Comparison of ENCODE assay signal across 1 cellular context in the genomic region with DNA sequence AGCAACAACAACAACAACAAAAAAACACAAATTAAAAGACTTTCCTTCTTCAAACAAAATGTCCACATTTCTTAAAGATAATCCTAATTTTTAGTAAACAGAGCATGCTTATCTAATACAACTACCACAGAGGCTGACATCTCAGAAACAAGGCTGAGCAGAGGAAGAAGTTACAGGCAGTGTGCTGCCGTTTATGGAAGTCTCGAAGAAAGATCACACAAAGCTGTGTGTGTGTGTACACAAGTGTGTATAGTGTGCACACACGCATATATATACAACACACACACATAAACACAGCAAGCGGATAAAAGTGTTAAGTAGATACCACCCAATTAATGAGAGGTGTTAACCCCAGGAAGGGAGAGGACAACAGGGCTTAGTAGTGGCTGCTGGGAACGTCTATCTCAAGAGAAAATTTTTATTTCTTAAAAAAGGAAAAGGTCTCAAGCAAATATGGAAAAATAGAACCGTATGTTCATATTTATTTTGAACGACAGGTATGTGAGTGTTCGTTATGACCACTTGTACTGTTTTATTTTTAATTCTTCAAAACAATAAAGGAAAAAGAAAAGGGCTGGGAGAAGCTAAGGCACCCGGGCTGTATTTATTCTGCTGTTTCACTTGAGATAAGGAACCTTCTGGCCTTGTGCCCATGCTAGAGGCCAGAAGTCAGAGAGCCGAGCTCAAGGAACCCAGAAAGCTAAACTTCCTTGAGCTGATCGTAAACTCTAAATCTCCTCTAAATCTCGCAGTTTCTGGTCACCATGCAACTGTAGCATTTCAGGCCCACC.
TF ChIP-seq lines count a peak whose summit lies in the region.

No MANE protein-coding gene starts in this region.

TF ChIP-seq in K562, 482 proteins besides CTCF, POLR2A, EP300 and RAD21 (continued from another document):
- TF ChIP-seq, protein P1, sequence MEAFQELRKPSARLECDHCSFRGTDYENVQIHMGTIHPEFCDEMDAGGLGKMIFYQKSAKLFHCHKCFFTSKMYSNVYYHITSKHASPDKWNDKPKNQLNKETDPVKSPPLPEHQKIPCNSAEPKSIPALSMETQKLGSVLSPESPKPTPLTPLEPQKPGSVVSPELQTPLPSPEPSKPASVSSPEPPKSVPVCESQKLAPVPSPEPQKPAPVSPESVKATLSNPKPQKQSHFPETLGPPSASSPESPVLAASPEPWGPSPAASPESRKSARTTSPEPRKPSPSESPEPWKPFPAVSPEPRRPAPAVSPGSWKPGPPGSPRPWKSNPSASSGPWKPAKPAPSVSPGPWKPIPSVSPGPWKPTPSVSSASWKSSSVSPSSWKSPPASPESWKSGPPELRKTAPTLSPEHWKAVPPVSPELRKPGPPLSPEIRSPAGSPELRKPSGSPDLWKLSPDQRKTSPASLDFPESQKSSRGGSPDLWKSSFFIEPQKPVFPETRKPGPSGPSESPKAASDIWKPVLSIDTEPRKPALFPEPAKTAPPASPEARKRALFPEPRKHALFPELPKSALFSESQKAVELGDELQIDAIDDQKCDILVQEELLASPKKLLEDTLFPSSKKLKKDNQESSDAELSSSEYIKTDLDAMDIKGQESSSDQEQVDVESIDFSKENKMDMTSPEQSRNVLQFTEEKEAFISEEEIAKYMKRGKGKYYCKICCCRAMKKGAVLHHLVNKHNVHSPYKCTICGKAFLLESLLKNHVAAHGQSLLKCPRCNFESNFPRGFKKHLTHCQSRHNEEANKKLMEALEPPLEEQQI (IDR thresholded peaks at IDR 0.05), result no peak
- TF ChIP-seq SMAD1 (IDR thresholded peaks at IDR 0.05; ENCODE audit: low read depth, low read length, partially characterized antibody) (peak; percentile 70), SUPT5H (IDR thresholded peaks at IDR 0.05) (no peak), MXI1 (IDR thresholded peaks at IDR 0.05; ENCODE audit: low read depth, low read length) (no peak), PHF8 (IDR thresholded peaks at IDR 0.05; ENCODE audit: borderline replicate concordance, low read length) (0 out of 2 replicates have a peak, but pooled peaks have one; percentile 1), NELFE (IDR thresholded peaks at IDR 0.05; ENCODE audit: insufficient read depth, insufficient read length) (no peak), TCF3 (CRISPR knock-in tag; IDR thresholded peaks at IDR 0.05) (peak; percentile 52), PRPF4 (IDR thresholded peaks at IDR 0.05; ENCODE audit: insufficient read depth, low read depth, low read length, poor library complexity, severe bottlenecking) (no peak), MTA3 (IDR thresholded peaks at IDR 0.05; ENCODE audit: borderline replicate concordance) (0 out of 2 replicates have a peak, but pooled peaks have one; percentile 2), CHD2 (IDR thresholded peaks at IDR 0.05; ENCODE audit: low read depth, low read length) (peak; percentile 60; the same call in 1 of the 2 replicates), HNRNPH1 (optimal IDR thresholded peaks at IDR 0.05; ENCODE audit: low read depth, low read length) (no peak)
- TF ChIP-seq, protein P2, sequence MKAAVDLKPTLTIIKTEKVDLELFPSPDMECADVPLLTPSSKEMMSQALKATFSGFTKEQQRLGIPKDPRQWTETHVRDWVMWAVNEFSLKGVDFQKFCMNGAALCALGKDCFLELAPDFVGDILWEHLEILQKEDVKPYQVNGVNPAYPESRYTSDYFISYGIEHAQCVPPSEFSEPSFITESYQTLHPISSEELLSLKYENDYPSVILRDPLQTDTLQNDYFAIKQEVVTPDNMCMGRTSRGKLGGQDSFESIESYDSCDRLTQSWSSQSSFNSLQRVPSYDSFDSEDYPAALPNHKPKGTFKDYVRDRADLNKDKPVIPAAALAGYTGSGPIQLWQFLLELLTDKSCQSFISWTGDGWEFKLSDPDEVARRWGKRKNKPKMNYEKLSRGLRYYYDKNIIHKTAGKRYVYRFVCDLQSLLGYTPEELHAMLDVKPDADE (conservative IDR thresholded peaks at IDR 0.05; ENCODE audit: control insufficient read depth, low read depth, low read length), result no peak
- TF ChIP-seq, protein P3, sequence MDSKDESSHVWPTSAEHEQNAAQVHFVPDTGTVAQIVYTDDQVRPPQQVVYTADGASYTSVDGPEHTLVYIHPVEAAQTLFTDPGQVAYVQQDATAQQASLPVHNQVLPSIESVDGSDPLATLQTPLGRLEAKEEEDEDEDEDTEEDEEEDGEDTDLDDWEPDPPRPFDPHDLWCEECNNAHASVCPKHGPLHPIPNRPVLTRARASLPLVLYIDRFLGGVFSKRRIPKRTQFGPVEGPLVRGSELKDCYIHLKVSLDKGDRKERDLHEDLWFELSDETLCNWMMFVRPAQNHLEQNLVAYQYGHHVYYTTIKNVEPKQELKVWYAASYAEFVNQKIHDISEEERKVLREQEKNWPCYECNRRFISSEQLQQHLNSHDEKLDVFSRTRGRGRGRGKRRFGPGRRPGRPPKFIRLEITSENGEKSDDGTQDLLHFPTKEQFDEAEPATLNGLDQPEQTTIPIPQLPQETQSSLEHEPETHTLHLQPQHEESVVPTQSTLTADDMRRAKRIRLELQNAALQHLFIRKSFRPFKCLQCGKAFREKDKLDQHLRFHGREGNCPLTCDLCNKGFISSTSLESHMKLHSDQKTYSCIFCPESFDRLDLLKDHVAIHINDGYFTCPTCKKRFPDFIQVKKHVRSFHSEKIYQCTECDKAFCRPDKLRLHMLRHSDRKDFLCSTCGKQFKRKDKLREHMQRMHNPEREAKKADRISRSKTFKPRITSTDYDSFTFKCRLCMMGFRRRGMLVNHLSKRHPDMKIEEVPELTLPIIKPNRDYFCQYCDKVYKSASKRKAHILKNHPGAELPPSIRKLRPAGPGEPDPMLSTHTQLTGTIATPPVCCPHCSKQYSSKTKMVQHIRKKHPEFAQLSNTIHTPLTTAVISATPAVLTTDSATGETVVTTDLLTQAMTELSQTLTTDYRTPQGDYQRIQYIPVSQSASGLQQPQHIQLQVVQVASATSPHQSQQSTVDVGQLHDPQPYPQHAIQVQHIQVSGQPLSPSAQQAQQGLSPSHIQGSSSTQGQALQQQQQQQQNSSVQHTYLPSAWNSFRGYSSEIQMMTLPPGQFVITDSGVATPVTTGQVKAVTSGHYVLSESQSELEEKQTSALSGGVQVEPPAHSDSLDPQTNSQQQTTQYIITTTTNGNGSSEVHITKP (IDR thresholded peaks at IDR 0.05; ENCODE audit: partially characterized antibody), result no peak
- TF ChIP-seq, protein P4, sequence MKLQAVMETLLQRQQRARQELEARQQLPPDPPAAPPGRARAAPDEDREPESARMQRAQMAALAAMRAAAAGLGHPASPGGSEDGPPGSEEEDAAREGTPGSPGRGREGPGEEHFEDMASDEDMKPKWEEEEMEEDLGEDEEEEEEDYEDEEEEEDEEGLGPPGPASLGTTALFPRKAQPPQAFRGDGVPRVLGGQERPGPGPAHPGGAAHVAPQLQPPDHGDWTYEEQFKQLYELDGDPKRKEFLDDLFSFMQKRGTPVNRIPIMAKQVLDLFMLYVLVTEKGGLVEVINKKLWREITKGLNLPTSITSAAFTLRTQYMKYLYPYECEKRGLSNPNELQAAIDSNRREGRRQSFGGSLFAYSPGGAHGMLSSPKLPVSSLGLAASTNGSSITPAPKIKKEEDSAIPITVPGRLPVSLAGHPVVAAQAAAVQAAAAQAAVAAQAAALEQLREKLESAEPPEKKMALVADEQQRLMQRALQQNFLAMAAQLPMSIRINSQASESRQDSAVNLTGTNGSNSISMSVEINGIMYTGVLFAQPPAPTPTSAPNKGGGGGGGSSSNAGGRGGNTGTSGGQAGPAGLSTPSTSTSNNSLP (IDR thresholded peaks at IDR 0.05; ENCODE audit: borderline replicate concordance, low read depth, low read length), result peak; percentile 43; the same call in 1 of the 2 replicates
